In genomic region chr20:48760403-48760889, GRCh38 we compare ENCODE assay signal across 8 cellular contexts.
DNase-seq lines count a peak whose midpoint lies in the region; ATAC-seq and TF ChIP-seq lines count a peak whose summit lies in the region.

No MANE protein-coding gene starts in this region.

- peak overlapping the region; percentile 94 for H3K27ac Mint-ChIP-seq in activated CD8-positive, alpha-beta memory T cell treated with anti-CD3 and anti-CD28 coated beads, Interleukin-2, amount 10 ng/mL, durations not matched to agents 7 days and 5 days

- no peak for TF ChIP-seq CTCF in NB4 (IDR thresholded peaks at IDR 0.05; ENCODE audit: low read depth, low read length)

- DNase-seq in NB4 (ENCODE audit: low read depth) (peak; percentile 86), NCI-H748 (lab: John Stamatoyannopoulos, UW; ENCODE audit: unreplicated experiment) (no peak), NCI-H2227 (lab: John Stamatoyannopoulos, UW; ENCODE audit: unreplicated experiment) (no peak)
- peak; percentile 91 for DNase-seq in activated CD8-positive, alpha-beta memory T cell treated with anti-CD3 and anti-CD28 coated beads, Interleukin-2, amount 10 ng/mL, durations not matched to agents 7 days and 5 days
- DNase-seq in stimulated activated CD4-positive, alpha-beta T cell treated with anti-CD3 and anti-CD28 coated beads, Interleukin-2, amount 100 ng/mL, for 24 hours: peak; percentile 55 to 72

- TF ChIP-seq POLR2A in NB4 (IDR thresholded peaks at IDR 0.05; ENCODE audit: extremely low read depth, insufficient read length): no peak

- CTCF ChIA-PET in activated CD8-positive, alpha-beta memory T cell treated with anti-CD3 and anti-CD28 coated beads, Interleukin-2, amount 10 ng/mL, durations not matched to agents 7 days and 5 days (lab: Charles Lee): interaction anchor here (0.6 to 4.1 kb wide), 10 partner anchors 9 to 145 kb away, joined by 3 to 23 read pairs (median 3); no protein-coding TSS in a partner anchor

- ATAC-seq in GM19351 (IDR thresholded peaks at IDR 0.05; ENCODE audit: unreplicated experiment) (peak; percentile 65), esophagus mucosa (peak; percentile 70), HG03565 (IDR thresholded peaks at IDR 0.05; ENCODE audit: unreplicated experiment) (no peak)
- ATAC-seq in activated CD8-positive, alpha-beta memory T cell treated with anti-CD3 and anti-CD28 coated beads, Interleukin-2, amount 10 ng/mL, durations not matched to agents 7 days and 5 days: peak; percentile 77

- H3K4me3 Mint-ChIP-seq in activated CD8-positive, alpha-beta memory T cell treated with anti-CD3 and anti-CD28 coated beads, Interleukin-2, amount 10 ng/mL, durations not matched to agents 7 days and 5 days: peak overlapping the region; percentile 53

- no peaks in the 10 kb centered on the region for H3K27me3 Mint-ChIP-seq in activated CD8-positive, alpha-beta memory T cell treated with anti-CD3 and anti-CD28 coated beads, Interleukin-2, amount 10 ng/mL, durations not matched to agents 7 days and 5 days

- no peak overlapping the region for H3K4me3 ChIP-seq in NB4 (ENCODE audit: low read depth, low read length)

- H3K36me3 Mint-ChIP-seq in activated CD8-positive, alpha-beta memory T cell treated with anti-CD3 and anti-CD28 coated beads, Interleukin-2, amount 10 ng/mL, durations not matched to agents 7 days and 5 days: peaks cover 43% of the 10 kb centered on the region

- H3K9me3 Mint-ChIP-seq in activated CD8-positive, alpha-beta memory T cell treated with anti-CD3 and anti-CD28 coated beads, Interleukin-2, amount 10 ng/mL, durations not matched to agents 7 days and 5 days (ENCODE audit: low read depth): peaks cover 2% of the 10 kb centered on the region

- H3K4me1 Mint-ChIP-seq in activated CD8-positive, alpha-beta memory T cell treated with anti-CD3 and anti-CD28 coated beads, Interleukin-2, amount 10 ng/mL, durations not matched to agents 7 days and 5 days: peaks cover 87% of the 10 kb centered on the region

Comparison
In these comparisons a context has a peak if more than half of its experiments do, and no peak if none do; other contexts are left out.
1. DNase-seq: peak in NB4 (single experiment), activated CD8-positive, alpha-beta memory T cell treated with anti-CD3 and anti-CD28 coated beads, Interleukin-2, amount 10 ng/mL, durations not matched to agents 7 days and 5 days (single experiment) and stimulated activated CD4-positive, alpha-beta T cell treated with anti-CD3 and anti-CD28 coated beads, Interleukin-2, amount 100 ng/mL, for 24 hours (2 of 2); none in NCI-H748 (single experiment) and NCI-H2227 (single experiment).